1 cellular context compared by ENCODE assay signal in genomic region chr17:3705718-3705984, GRCh38. TPM values are rescaled to one million over a fixed set of nuclear protein-coding genes. Genes with fewer than 3 reads are reported as not detected.
"Had no signal": no experiment of that assay in that cellular context is flagged by ENCODE, and none has a peak within 500 bp of the region (broad histone marks: within the 10 kb centered on the region; RNA-seq: fewer than 3 reads in every experiment).

No MANE protein-coding gene starts in this region.

RNA-seq across cellular contexts. Expression of gene P2RX5, which starts 9.7 kb away (rescaled TPM):
- total RNA-seq: H4 had no signal
